In the genomic region with DNA sequence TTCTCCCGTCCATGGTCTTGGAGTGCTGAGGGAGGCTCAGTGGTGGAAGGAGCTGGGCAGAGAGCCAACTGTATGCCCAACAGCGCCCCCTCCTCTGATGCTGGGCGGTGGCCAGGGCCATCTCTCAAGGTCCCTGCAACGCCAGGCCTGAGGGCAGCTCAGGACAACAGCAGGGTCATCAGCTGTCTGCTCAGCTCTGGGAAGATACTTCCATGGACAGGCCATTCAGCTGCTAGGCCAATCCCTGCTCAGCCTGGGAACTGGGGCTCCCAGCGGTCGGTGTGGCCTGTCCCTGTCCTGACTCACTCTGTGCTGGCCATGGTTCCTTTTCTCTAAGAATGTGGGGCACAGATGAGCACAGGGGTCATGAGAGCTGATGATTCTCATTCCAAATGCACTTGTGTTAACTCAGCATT, we compare ENCODE assay signal across 16 cellular contexts.
DNase-seq lines count a peak whose midpoint lies in the region; ATAC-seq and TF ChIP-seq lines count a peak whose summit lies in the region.
"Had no signal": no experiment of that assay in that cellular context is flagged by ENCODE, and none has a peak within 500 bp of the region (broad histone marks: within the 10 kb centered on the region; RNA-seq: fewer than 3 reads in every experiment).

No MANE protein-coding gene starts in this region.

- no peak overlapping the region for H3K27ac ChIP-seq in CD8-positive, alpha-beta T cell (ENCODE audit: low read depth, low read length)
- H3K27ac ChIP-seq: skin epidermis had no signal

- no peak overlapping the region for H3K4me3 Mint-ChIP-seq in chondrocyte (ENCODE audit: unreplicated experiment)
- H3K4me3 Mint-ChIP-seq in CD8-positive, alpha-beta T cell, result no peak overlapping the region
- H3K4me3 Mint-ChIP-seq: neural crest cell; stimulated activated naive CD8-positive, alpha-beta T cell treated with anti-CD3 and anti-CD28 coated beads, Interleukin-15, amount 100 ng/mL, for 72 hours had no signal

- CTCF ChIA-PET in CD8-positive, alpha-beta T cell (lab: Charles Lee), result no interaction called here

- TF ChIP-seq CTCF in chondrocyte (IDR thresholded peaks at IDR 0.05), result no peak
- no peak for TF ChIP-seq CTCF in GM20000 (IDR thresholded peaks at IDR 0.05; ENCODE audit: extremely low read depth, missing control alignments)
- TF ChIP-seq CTCF in CD8-positive, alpha-beta T cell (IDR thresholded peaks at IDR 0.05), result no peak

- H3K9me3 Mint-ChIP-seq in chondrocyte (ENCODE audit: low read depth), result no peaks in the 10 kb centered on the region
- no peaks in the 10 kb centered on the region for H3K9me3 Mint-ChIP-seq in CD8-positive, alpha-beta T cell
- H3K9me3 Mint-ChIP-seq: neural crest cell; stimulated activated naive CD8-positive, alpha-beta T cell treated with anti-CD3 and anti-CD28 coated beads, Interleukin-15, amount 100 ng/mL, for 72 hours had no signal

- peaks cover 2% of the 10 kb centered on the region for H3K27me3 Mint-ChIP-seq in chondrocyte (ENCODE audit: low read depth)
- H3K27me3 Mint-ChIP-seq in CD8-positive, alpha-beta T cell (ENCODE audit: low read depth), result peaks cover 4% of the 10 kb centered on the region
- H3K27me3 Mint-ChIP-seq: stimulated activated naive CD8-positive, alpha-beta T cell treated with anti-CD3 and anti-CD28 coated beads, Interleukin-15, amount 100 ng/mL, for 72 hours had no signal

- no peak overlapping the region for H3K4me3 ChIP-seq in CD8-positive, alpha-beta T cell (ENCODE audit: low read depth, low read length)
- H3K4me3 ChIP-seq: skin epidermis had no signal

- intact Hi-C loops in CD8-positive, alpha-beta T cell (cut with DNase I, micrococcal nuclease), result no loop called here

- ATAC-seq in GM18520 (IDR thresholded peaks at IDR 0.05; ENCODE audit: unreplicated experiment), result no peak
- no peak for ATAC-seq in CD8-positive, alpha-beta T cell

- H3K27me3 ChIP-seq in CD8-positive, alpha-beta T cell (ENCODE audit: insufficient read depth, low read length), result no peaks in the 10 kb centered on the region

- no peak overlapping the region for H3K27ac Mint-ChIP-seq in chondrocyte (ENCODE audit: unreplicated experiment)
- no peak overlapping the region for H3K27ac Mint-ChIP-seq in CD8-positive, alpha-beta T cell
- H3K27ac Mint-ChIP-seq: stimulated activated naive CD8-positive, alpha-beta T cell treated with anti-CD3 and anti-CD28 coated beads, Interleukin-15, amount 100 ng/mL, for 72 hours had no signal

- H3K36me3 ChIP-seq in CD8-positive, alpha-beta T cell (ENCODE audit: insufficient read depth, low read length), result no peaks in the 10 kb centered on the region

- H3K4me1 Mint-ChIP-seq in chondrocyte (ENCODE audit: low read depth), result no peaks in the 10 kb centered on the region
- no peaks in the 10 kb centered on the region for H3K4me1 Mint-ChIP-seq in CD8-positive, alpha-beta T cell (ENCODE audit: low read depth)
- H3K4me1 Mint-ChIP-seq: neural crest cell; stimulated activated naive CD8-positive, alpha-beta T cell treated with anti-CD3 and anti-CD28 coated beads, Interleukin-15, amount 100 ng/mL, for 72 hours had no signal

- H3K9me3 ChIP-seq in CD8-positive, alpha-beta T cell (ENCODE audit: low read length), result no peaks in the 10 kb centered on the region

- no peaks in the 10 kb centered on the region for H3K4me1 ChIP-seq in CD8-positive, alpha-beta T cell (ENCODE audit: insufficient read depth, low read length)

- DNase-seq in AG08395 (ENCODE audit: low spot score) (peak; percentile 70), HT1080 (ENCODE audit: low read depth) (peak; percentile 17), chondrocyte (ENCODE audit: low spot score) (peak; percentile 61), mucosa of gallbladder (ENCODE audit: low spot score) (peak; percentile 9), GM20000 (ENCODE audit: low spot score) (no peak), NCI-H510A (lab: John Stamatoyannopoulos, UW) (no peak)
- no peak for DNase-seq in CD8-positive, alpha-beta T cell
- DNase-seq: aorta; dermis blood vessel endothelial cell; Kasumi-1; NCI-H1930; NCI-H748 treated with DMSO at 0.1 percent for 48 hours; stimulated activated naive CD8-positive, alpha-beta T cell treated with anti-CD3 and anti-CD28 coated beads, Interleukin-15, amount 100 ng/mL, for 72 hours had no signal

- POLR2A ChIA-PET in CD8-positive, alpha-beta T cell (lab: Charles Lee), result no interaction called here

- no peaks in the 10 kb centered on the region for H3K36me3 Mint-ChIP-seq in chondrocyte (ENCODE audit: low read depth)
- no peaks in the 10 kb centered on the region for H3K36me3 Mint-ChIP-seq in CD8-positive, alpha-beta T cell

Comparison
In these comparisons a context has a peak if more than half of its experiments do, and no peak if none do; other contexts are left out.
1. DNase-seq: peak in AG08395 (single experiment), HT1080 (single experiment), chondrocyte (single experiment) and mucosa of gallbladder (single experiment); none in GM20000 (single experiment), CD8-positive, alpha-beta T cell (0 of 7) and NCI-H510A (single experiment).